In the genomic region with DNA sequence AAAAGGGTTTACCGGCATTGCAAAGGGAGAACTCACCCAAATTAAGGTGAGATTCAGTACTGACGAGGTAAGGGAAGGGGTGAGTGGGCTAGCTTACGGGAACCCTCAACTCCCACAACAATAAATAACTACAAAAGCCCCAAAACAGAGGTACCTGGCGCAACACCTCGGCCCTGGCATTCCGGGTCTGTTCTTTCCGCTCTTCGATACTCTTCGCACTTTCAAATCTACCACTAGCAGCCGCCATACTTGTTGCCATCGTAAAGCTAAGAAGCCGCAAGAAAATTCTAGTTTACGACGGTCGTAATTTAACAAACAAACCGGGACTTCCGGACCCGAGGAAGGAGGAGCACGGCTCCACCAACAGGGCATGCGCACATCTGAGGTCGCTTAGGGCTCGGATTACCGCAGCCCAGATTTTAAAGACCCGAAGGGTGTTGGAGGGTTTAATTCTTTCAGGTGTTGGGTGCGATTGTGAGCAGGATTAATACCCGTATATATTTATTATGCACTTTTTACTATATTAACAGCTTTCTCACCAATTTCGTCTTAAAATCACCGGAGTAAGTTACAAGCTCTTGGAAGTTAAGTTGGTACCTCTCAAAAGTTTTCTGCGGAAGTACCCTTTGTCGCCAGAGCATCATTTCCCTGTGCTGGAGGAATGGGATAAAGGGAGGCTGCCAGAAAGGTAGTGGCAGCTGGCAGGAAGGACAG, we compare ENCODE assay signal across 8 cellular contexts. TPM values are rescaled to one million over a fixed set of nuclear protein-coding genes. Genes with fewer than 3 reads are reported as not detected.
DNase-seq lines count a peak whose midpoint lies in the region; ATAC-seq and TF ChIP-seq lines count a peak whose summit lies in the region.

A gene (minus strand): TSS at position 268 of the 714 bp plus-strand sequence. CDS start 9 bp downstream, at position 259.

- peak within 1 kb of the TSS; percentile 87 for H2AFZ ChIP-seq in PC-3 (ENCODE audit: low read length)

- no peak within 1 kb of the TSS for H3K27ac ChIP-seq in PC-3 (ENCODE audit: low read length)
- peak within 1 kb of the TSS; percentile 6 to 65 for H3K27ac ChIP-seq in mucosa of rectum (ENCODE audit: low read depth in 2 of 2, low read length in 2 of 2)

- TF ChIP-seq POLR2A in erythroblast (IDR thresholded peaks at IDR 0.05; ENCODE audit: low read length) = peak; percentile 87

- no peak for TF ChIP-seq EP300 in Ishikawa (IDR thresholded peaks at IDR 0.05; ENCODE audit: borderline replicate concordance)

- DNase-seq in DMS114 treated with DMSO at 0.1 percent for 48 hours (lab: John Stamatoyannopoulos, UW; ENCODE audit: unreplicated experiment) (peak; percentile 87), PC-3 (peak; percentile 98), activated T-cell treated with anti-CD3 and anti-CD28 coated beads for 48 hours (ENCODE audit: low read depth) (peak; percentile 76), erythroblast (lab: John Stamatoyannopoulos, UW) (peak; percentile 93 to 95)
- DNase-seq in stimulated activated CD8-positive, alpha-beta memory T cell treated with anti-CD3 and anti-CD28 coated beads, Interleukin-4, amount 100 ng/mL, for 48 hours = peak; percentile 87

- peaks cover 22% of the 10 kb centered on the region for H3K79me2 ChIP-seq in PC-3 (ENCODE audit: low read length)

- no peak for TF ChIP-seq RAD21 in Ishikawa (IDR thresholded peaks at IDR 0.05; ENCODE audit: low read depth)

- H3K4me1 ChIP-seq in PC-3 (ENCODE audit: insufficient read depth, low read length) (peaks cover 14% of the 10 kb centered on the region), mucosa of rectum (ENCODE audit: control insufficient read depth in 2 of 2, insufficient read depth in 2 of 2, low read length in 2 of 2) (peaks cover 0 to 6% of the 10 kb centered on the region in 2 donors)

- H3K9ac ChIP-seq in PC-3 (ENCODE audit: low read length) (peak within 1 kb of the TSS; percentile 82), mucosa of rectum (ENCODE audit: low read depth in 1 of 2, low read length in 2 of 2) (peak within 1 kb of the TSS; percentile 81 to 90)

- peak within 1 kb of the TSS; percentile 90 for H3K4me3 ChIP-seq in PC-3 (ENCODE audit: low read length)
- H3K4me3 ChIP-seq in mucosa of rectum (ENCODE audit: low read length in 2 of 2) = peak within 1 kb of the TSS; percentile 90 to 99

- H3K36me3 ChIP-seq in PC-3 (ENCODE audit: low read depth, low read length) (peaks cover 12% of the 10 kb centered on the region; the same call in 1 of the 2 replicates), mucosa of rectum (ENCODE audit: control insufficient read depth in 2 of 2, insufficient read depth in 2 of 2, low read length in 2 of 2) (peaks cover 4 to 16% of the 10 kb centered on the region in 2 donors)

- H3K4me2 ChIP-seq in PC-3 (ENCODE audit: low read length) = peak within 1 kb of the TSS; percentile 94

- ATAC-seq in GM21576 (IDR thresholded peaks at IDR 0.05; ENCODE audit: unreplicated experiment) (peak; percentile 95), PC-3 (peak; percentile 98)

- H4K20me1 ChIP-seq in PC-3 (ENCODE audit: low read length) = no peaks in the 10 kb centered on the region

- H3F3A ChIP-seq in PC-3 (ENCODE audit: low read length, unreplicated experiment) = no peaks in the 10 kb centered on the region

- H3K9me3 ChIP-seq in PC-3 (ENCODE audit: low read length) (no peaks in the 10 kb centered on the region), mucosa of rectum (ENCODE audit: control insufficient read depth in 2 of 2, low read length in 2 of 2) (no peaks in the 10 kb centered on the region)

- CTCF ChIA-PET in PC-3 (lab: Charles Lee) = interaction anchor here (0.6 kb wide), 1 partner anchor 225 kb away, joined by 3 read pairs; no protein-coding TSS in a partner anchor

- H3K9me2 ChIP-seq in PC-3 (replicated peaks; ENCODE audit: low read length) = no peaks in the 10 kb centered on the region

- TF ChIP-seq CTCF in PC-3 (conservative IDR thresholded peaks at IDR 0.05; ENCODE audit: low read depth, low read length) = no peak

- H3K27me3 ChIP-seq in PC-3 (ENCODE audit: low read length) = no peaks in the 10 kb centered on the region
- no peaks in the 10 kb centered on the region for H3K27me3 ChIP-seq in mucosa of rectum (ENCODE audit: control insufficient read depth in 2 of 2, insufficient read depth in 2 of 2, low read length in 2 of 2)

- intact Hi-C loops in PC-3 (cut with micrococcal nuclease) = loop anchor here (1.0 kb wide), 1 partner anchor 36 kb away; no protein-coding TSS in a partner anchor

- BruUV-seq in PC-3 (replicated peaks; lab: Mats Ljungman, UMichigan) = no TSS peak

- POLR2A ChIA-PET in PC-3 (lab: Charles Lee; ENCODE audit: unreplicated experiment) = interaction anchor here (0.6 to 1.0 kb wide), 5 partner anchors 17 to 373 kb away, joined by 3 to 4 read pairs (median 4); no protein-coding TSS in a partner anchor

TF ChIP-seq in Ishikawa, 13 proteins besides CTCF, POLR2A, EP300 and RAD21:
- TF ChIP-seq NFIC (IDR thresholded peaks at IDR 0.05) (no peak), YY1 (IDR thresholded peaks at IDR 0.05; ENCODE audit: low read depth) (peak; percentile 94), TAF1 (IDR thresholded peaks at IDR 0.05; ENCODE audit: low read depth) (peak; percentile 96), TEAD4 (IDR thresholded peaks at IDR 0.05) (no peak), ZBTB7A (IDR thresholded peaks at IDR 0.05; ENCODE audit: low read depth) (no peak), EGR1 (IDR thresholded peaks at IDR 0.05) (no peak), CEBPB (IDR thresholded peaks at IDR 0.05) (no peak), FOXM1 (IDR thresholded peaks at IDR 0.05; ENCODE audit: borderline replicate concordance, low read depth) (no peak), CREB1 (IDR thresholded peaks at IDR 0.05; ENCODE audit: low read depth) (no peak), TCF12 (IDR thresholded peaks at IDR 0.05; ENCODE audit: low read depth) (no peak)
- TF ChIP-seq, protein P1, sequence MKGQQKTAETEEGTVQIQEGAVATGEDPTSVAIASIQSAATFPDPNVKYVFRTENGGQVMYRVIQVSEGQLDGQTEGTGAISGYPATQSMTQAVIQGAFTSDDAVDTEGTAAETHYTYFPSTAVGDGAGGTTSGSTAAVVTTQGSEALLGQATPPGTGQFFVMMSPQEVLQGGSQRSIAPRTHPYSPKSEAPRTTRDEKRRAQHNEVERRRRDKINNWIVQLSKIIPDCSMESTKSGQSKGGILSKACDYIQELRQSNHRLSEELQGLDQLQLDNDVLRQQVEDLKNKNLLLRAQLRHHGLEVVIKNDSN (IDR thresholded peaks at IDR 0.05) = no peak
- TF ChIP-seq, protein P2, sequence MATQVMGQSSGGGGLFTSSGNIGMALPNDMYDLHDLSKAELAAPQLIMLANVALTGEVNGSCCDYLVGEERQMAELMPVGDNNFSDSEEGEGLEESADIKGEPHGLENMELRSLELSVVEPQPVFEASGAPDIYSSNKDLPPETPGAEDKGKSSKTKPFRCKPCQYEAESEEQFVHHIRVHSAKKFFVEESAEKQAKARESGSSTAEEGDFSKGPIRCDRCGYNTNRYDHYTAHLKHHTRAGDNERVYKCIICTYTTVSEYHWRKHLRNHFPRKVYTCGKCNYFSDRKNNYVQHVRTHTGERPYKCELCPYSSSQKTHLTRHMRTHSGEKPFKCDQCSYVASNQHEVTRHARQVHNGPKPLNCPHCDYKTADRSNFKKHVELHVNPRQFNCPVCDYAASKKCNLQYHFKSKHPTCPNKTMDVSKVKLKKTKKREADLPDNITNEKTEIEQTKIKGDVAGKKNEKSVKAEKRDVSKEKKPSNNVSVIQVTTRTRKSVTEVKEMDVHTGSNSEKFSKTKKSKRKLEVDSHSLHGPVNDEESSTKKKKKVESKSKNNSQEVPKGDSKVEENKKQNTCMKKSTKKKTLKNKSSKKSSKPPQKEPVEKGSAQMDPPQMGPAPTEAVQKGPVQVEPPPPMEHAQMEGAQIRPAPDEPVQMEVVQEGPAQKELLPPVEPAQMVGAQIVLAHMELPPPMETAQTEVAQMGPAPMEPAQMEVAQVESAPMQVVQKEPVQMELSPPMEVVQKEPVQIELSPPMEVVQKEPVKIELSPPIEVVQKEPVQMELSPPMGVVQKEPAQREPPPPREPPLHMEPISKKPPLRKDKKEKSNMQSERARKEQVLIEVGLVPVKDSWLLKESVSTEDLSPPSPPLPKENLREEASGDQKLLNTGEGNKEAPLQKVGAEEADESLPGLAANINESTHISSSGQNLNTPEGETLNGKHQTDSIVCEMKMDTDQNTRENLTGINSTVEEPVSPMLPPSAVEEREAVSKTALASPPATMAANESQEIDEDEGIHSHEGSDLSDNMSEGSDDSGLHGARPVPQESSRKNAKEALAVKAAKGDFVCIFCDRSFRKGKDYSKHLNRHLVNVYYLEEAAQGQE (IDR thresholded peaks at IDR 0.05; ENCODE audit: low read depth) = peak; percentile 25; the same call in 1 of the 2 replicates
- TF ChIP-seq, protein P3, sequence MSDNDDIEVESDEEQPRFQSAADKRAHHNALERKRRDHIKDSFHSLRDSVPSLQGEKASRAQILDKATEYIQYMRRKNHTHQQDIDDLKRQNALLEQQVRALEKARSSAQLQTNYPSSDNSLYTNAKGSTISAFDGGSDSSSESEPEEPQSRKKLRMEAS (IDR thresholded peaks at IDR 0.05) = no peak

RNA-seq across cellular contexts. Expression of the gene that starts here (rescaled TPM):
- total RNA-seq in PC-3 (2014; rRNA removed) = 8.6 and 13.0 TPM in 2 replicates
